Comparison of ENCODE assay signal across 20 cellular contexts in genomic region chr17:16108858-16109257, GRCh38.
DNase-seq lines count a peak whose midpoint lies in the region; ATAC-seq, FAIRE-seq and TF ChIP-seq lines count a peak whose summit lies in the region.
"Had no signal": no experiment of that assay in that cellular context is flagged by ENCODE, and none has a peak within 500 bp of the region (broad histone marks: within the 10 kb centered on the region; RNA-seq: fewer than 3 reads in every experiment).

No MANE protein-coding gene starts in this region.

- ATAC-seq in effector memory CD8-positive, alpha-beta T cell (replicated peaks): no peak
- ATAC-seq in HG02852 (IDR thresholded peaks at IDR 0.05; ENCODE audit: unreplicated experiment): no peak
- ATAC-seq: CD8-positive, alpha-beta T cell; GM23338; HCT116 had no signal

- peak; percentile 42 for FAIRE-seq in kidney (lab: Jason Lieb, UNC)
- FAIRE-seq: GM12892, GM19239 had no signal

- H3K4me1 Mint-ChIP-seq in activated naive CD4-positive, alpha-beta T cell treated with anti-CD3 and anti-CD28 coated beads, Interleukin-2, amount 10 ng/mL, durations not matched to agents 7 days and 5 days: no peaks in the 10 kb centered on the region
- peaks cover 2% of the 10 kb centered on the region in 2 donors for H3K4me1 Mint-ChIP-seq in effector memory CD8-positive, alpha-beta T cell (ENCODE audit: low read depth in 2 of 2)
- no peaks in the 10 kb centered on the region for H3K4me1 Mint-ChIP-seq in osteocyte (ENCODE audit: unreplicated experiment)
- H3K4me1 Mint-ChIP-seq: B cell, GM23338 had no signal

- no peak overlapping the region for H3K27ac ChIP-seq in kidney (ENCODE audit: low read depth in 2 of 2, low read length in 2 of 2)
- peak overlapping the region; percentile 12 to 37 for H3K27ac ChIP-seq in prostate gland
- H3K27ac ChIP-seq: 22Rv1, BLaER1 had no signal

- H3K9ac ChIP-seq in kidney (ENCODE audit: low read length in 2 of 2): no peak overlapping the region
- H3K9ac ChIP-seq: BLaER1 had no signal

- no peak for DNase-seq in activated naive CD4-positive, alpha-beta T cell treated with anti-CD3 and anti-CD28 coated beads, Interleukin-2, amount 10 ng/mL, durations not matched to agents 7 days and 5 days
- no peak for DNase-seq in activated naive CD4-positive, alpha-beta T cell treated with anti-CD3 and anti-CD28 coated beads, Interleukin-2, amount 50 U/mL, for 16 hours
- DNase-seq in kidney: no peak
- no peak for DNase-seq in prostate gland (ENCODE audit: low spot score)
- no peak for DNase-seq in effector memory CD8-positive, alpha-beta T cell
- DNase-seq in osteocyte (ENCODE audit: extremely low spot score, unreplicated experiment): no peak
- DNase-seq: Caco-2; CD4-positive, CD25-positive, alpha-beta regulatory T cell; CD8-positive, alpha-beta T cell; DMS153; DND-41; H9 had no signal

- 98% methylated on average over 5 of the region's 5 CpGs for WGBS in prostate gland

- H3K36me3 ChIP-seq in kidney (ENCODE audit: control insufficient read depth in 1 of 2, insufficient read depth in 2 of 2, low read length in 2 of 2) (peaks cover 0 to 4% of the 10 kb centered on the region in 2 donors), prostate gland (peaks cover 0 to 3% of the 10 kb centered on the region in 2 donors)

- H3K9me3 Mint-ChIP-seq in activated naive CD4-positive, alpha-beta T cell treated with anti-CD3 and anti-CD28 coated beads, Interleukin-2, amount 10 ng/mL, durations not matched to agents 7 days and 5 days: no peaks in the 10 kb centered on the region
- H3K9me3 Mint-ChIP-seq in effector memory CD8-positive, alpha-beta T cell: no peaks in the 10 kb centered on the region
- H3K9me3 Mint-ChIP-seq in osteocyte (ENCODE audit: unreplicated experiment): no peaks in the 10 kb centered on the region
- H3K9me3 Mint-ChIP-seq: CD4-positive, CD25-positive, alpha-beta regulatory T cell; CD8-positive, alpha-beta T cell had no signal

- CTCF ChIA-PET in activated naive CD4-positive, alpha-beta T cell treated with anti-CD3 and anti-CD28 coated beads, Interleukin-2, amount 10 ng/mL, durations not matched to agents 7 days and 5 days (lab: Charles Lee): no interaction called here

- TF ChIP-seq CTCF in kidney (IDR thresholded peaks at IDR 0.05; ENCODE audit: borderline replicate concordance, extremely low read depth, insufficient read depth) (no peak), prostate gland (IDR thresholded peaks at IDR 0.05) (no peak), osteocyte (IDR thresholded peaks at IDR 0.05) (no peak)

- peaks cover 33% of the 10 kb centered on the region for H3K36me3 Mint-ChIP-seq in activated naive CD4-positive, alpha-beta T cell treated with anti-CD3 and anti-CD28 coated beads, Interleukin-2, amount 10 ng/mL, durations not matched to agents 7 days and 5 days
- H3K36me3 Mint-ChIP-seq in effector memory CD8-positive, alpha-beta T cell (ENCODE audit: insufficient read depth): peaks cover 46% of the 10 kb centered on the region
- H3K36me3 Mint-ChIP-seq in osteocyte (ENCODE audit: unreplicated experiment): peaks cover 31% of the 10 kb centered on the region

- no peaks in the 10 kb centered on the region for H3K9me3 ChIP-seq in kidney (ENCODE audit: control insufficient read depth in 1 of 2, low read length in 2 of 2)
- no peaks in the 10 kb centered on the region for H3K9me3 ChIP-seq in prostate gland
- H3K9me3 ChIP-seq: Caco-2 had no signal

- no peaks in the 10 kb centered on the region for H3K27me3 ChIP-seq in prostate gland (replicated peaks; ENCODE audit: insufficient read depth)
- H3K27me3 ChIP-seq: BLaER1 had no signal

- H3K4me3 Mint-ChIP-seq in activated naive CD4-positive, alpha-beta T cell treated with anti-CD3 and anti-CD28 coated beads, Interleukin-2, amount 10 ng/mL, durations not matched to agents 7 days and 5 days: no peak overlapping the region
- H3K4me3 Mint-ChIP-seq in effector memory CD8-positive, alpha-beta T cell: no peak overlapping the region
- H3K4me3 Mint-ChIP-seq in osteocyte (ENCODE audit: unreplicated experiment): no peak overlapping the region
- H3K4me3 Mint-ChIP-seq: B cell; CD4-positive, CD25-positive, alpha-beta regulatory T cell; CD8-positive, alpha-beta T cell; GM23338; H9 had no signal

- intact Hi-C loops in kidney (cut with DNase I): no loop called here
- intact Hi-C loops in prostate gland (cut with DNase I): no loop called here

- H3K4me1 ChIP-seq in kidney (ENCODE audit: control insufficient read depth in 1 of 2, insufficient read depth in 1 of 2, low read depth in 1 of 2, low read length in 2 of 2): no peaks in the 10 kb centered on the region
- H3K4me1 ChIP-seq in prostate gland (replicated peaks): no peaks in the 10 kb centered on the region
- H3K4me1 ChIP-seq: BLaER1, Caco-2 had no signal

- no peak for TF ChIP-seq POLR2A in prostate gland (IDR thresholded peaks at IDR 0.05)

- H3K4me3 ChIP-seq in kidney (ENCODE audit: low read length in 2 of 2) (no peak overlapping the region), prostate gland (no peak overlapping the region)
- H3K4me3 ChIP-seq: BLaER1, GM23338 had no signal

- H3K27ac Mint-ChIP-seq in activated naive CD4-positive, alpha-beta T cell treated with anti-CD3 and anti-CD28 coated beads, Interleukin-2, amount 10 ng/mL, durations not matched to agents 7 days and 5 days: peak overlapping the region; percentile 45
- no peak overlapping the region for H3K27ac Mint-ChIP-seq in effector memory CD8-positive, alpha-beta T cell
- H3K27ac Mint-ChIP-seq in osteocyte (ENCODE audit: unreplicated experiment): no peak overlapping the region
- H3K27ac Mint-ChIP-seq: B cell; CD4-positive, CD25-positive, alpha-beta regulatory T cell; CD8-positive, alpha-beta T cell; GM23338; H9 had no signal

- H3K27me3 Mint-ChIP-seq in activated naive CD4-positive, alpha-beta T cell treated with anti-CD3 and anti-CD28 coated beads, Interleukin-2, amount 10 ng/mL, durations not matched to agents 7 days and 5 days: no peaks in the 10 kb centered on the region
- no peaks in the 10 kb centered on the region for H3K27me3 Mint-ChIP-seq in effector memory CD8-positive, alpha-beta T cell
- H3K27me3 Mint-ChIP-seq in osteocyte (ENCODE audit: unreplicated experiment): no peaks in the 10 kb centered on the region
- H3K27me3 Mint-ChIP-seq: B cell; CD4-positive, CD25-positive, alpha-beta regulatory T cell had no signal

Comparison
In these comparisons a context has a peak if more than half of its experiments do, and no peak if none do; other contexts are left out.
1. H3K27ac ChIP-seq: peak in prostate gland (2 of 2); none in kidney (0 of 2).